1 cellular context compared by ENCODE assay signal in the genomic region with DNA sequence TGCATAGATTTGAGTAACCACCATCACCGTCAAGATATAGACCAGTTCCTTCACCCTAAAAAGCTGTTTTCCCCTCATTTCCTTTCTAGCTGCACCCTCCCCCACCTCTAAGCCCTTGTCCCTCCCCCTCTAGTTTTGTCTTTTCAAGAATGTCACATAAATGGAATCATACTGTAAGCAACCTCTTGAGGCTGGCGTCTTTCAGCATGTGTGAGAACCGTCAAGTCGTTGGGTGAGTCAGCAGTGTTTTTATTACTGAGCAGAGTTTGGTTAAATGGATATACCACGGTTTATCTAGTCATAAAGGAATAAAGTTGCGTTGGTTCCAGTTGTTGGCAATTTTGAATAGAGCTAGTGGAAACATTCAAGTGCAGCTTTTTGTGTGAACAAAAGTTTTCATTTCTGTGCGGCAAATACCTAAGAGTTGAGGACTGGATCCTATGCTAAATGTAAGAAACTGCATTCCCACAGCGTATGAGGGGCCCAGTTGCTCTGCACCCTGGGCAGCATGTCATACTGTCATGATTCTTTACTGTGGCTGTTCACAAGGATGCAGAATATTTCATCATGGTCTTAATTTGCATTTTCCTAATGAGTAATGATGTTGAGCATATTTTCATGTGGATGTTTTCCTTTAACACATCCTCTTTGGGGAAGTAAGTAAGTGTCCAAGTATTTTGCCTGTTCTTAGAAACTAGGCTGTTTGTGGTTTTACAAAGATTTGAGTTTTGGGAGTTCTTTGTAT.
A peak's percentile ranks its signal among the peaks of the same experiment; 100 is the strongest.
TF ChIP-seq lines count a peak whose summit lies in the region.

No MANE protein-coding gene starts in this region.

TF ChIP-seq in GM12878, 131 proteins besides CTCF, POLR2A, EP300 and RAD21 (continued from another document and continues in another):
- no peak for TF ChIP-seq NFIC (IDR thresholded peaks at IDR 0.05; ENCODE audit: low read depth, low read length)
- peak; percentile 71 for TF ChIP-seq ZBED1 (IDR thresholded peaks at IDR 0.05; ENCODE audit: borderline replicate concordance)
- TF ChIP-seq SREBF1 (IDR thresholded peaks at IDR 0.05; ENCODE audit: low read length) = no peak
- no peak for TF ChIP-seq USF1 (IDR thresholded peaks at IDR 0.05; ENCODE audit: borderline replicate concordance, extremely low read length, insufficient read depth, low read depth, low read length)
- TF ChIP-seq CREB1 (IDR thresholded peaks at IDR 0.05; ENCODE audit: low read depth) = no peak
- no peak for TF ChIP-seq TBL1XR1 (IDR thresholded peaks at IDR 0.05; ENCODE audit: low read depth, low read length)
- no peak for TF ChIP-seq NRF1 (conservative IDR thresholded peaks at IDR 0.05; ENCODE audit: low read depth, low read length)
- no peak for TF ChIP-seq EZH2 (IDR thresholded peaks at IDR 0.05; ENCODE audit: borderline replicate concordance, control insufficient read depth, low read depth, low read length)
- TF ChIP-seq, protein P1, sequence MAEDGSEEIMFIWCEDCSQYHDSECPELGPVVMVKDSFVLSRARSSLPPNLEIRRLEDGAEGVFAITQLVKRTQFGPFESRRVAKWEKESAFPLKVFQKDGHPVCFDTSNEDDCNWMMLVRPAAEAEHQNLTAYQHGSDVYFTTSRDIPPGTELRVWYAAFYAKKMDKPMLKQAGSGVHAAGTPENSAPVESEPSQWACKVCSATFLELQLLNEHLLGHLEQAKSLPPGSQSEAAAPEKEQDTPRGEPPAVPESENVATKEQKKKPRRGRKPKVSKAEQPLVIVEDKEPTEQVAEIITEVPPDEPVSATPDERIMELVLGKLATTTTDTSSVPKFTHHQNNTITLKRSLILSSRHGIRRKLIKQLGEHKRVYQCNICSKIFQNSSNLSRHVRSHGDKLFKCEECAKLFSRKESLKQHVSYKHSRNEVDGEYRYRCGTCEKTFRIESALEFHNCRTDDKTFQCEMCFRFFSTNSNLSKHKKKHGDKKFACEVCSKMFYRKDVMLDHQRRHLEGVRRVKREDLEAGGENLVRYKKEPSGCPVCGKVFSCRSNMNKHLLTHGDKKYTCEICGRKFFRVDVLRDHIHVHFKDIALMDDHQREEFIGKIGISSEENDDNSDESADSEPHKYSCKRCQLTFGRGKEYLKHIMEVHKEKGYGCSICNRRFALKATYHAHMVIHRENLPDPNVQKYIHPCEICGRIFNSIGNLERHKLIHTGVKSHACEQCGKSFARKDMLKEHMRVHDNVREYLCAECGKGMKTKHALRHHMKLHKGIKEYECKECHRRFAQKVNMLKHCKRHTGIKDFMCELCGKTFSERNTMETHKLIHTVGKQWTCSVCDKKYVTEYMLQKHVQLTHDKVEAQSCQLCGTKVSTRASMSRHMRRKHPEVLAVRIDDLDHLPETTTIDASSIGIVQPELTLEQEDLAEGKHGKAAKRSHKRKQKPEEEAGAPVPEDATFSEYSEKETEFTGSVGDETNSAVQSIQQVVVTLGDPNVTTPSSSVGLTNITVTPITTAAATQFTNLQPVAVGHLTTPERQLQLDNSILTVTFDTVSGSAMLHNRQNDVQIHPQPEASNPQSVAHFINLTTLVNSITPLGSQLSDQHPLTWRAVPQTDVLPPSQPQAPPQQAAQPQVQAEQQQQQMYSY (CRISPR knock-in tag; IDR thresholded peaks at IDR 0.05) = no peak
- no peak for TF ChIP-seq RCOR1 (conservative IDR thresholded peaks at IDR 0.05; ENCODE audit: low read depth, low read length)
- TF ChIP-seq HDAC2 (IDR thresholded peaks at IDR 0.05) = no peak
- no peak for TF ChIP-seq ZNF384 (IDR thresholded peaks at IDR 0.05; ENCODE audit: borderline replicate concordance, low read depth, low read length)
- no peak for TF ChIP-seq CBX5 (IDR thresholded peaks at IDR 0.05; ENCODE audit: low read depth)
- TF ChIP-seq, protein P2, sequence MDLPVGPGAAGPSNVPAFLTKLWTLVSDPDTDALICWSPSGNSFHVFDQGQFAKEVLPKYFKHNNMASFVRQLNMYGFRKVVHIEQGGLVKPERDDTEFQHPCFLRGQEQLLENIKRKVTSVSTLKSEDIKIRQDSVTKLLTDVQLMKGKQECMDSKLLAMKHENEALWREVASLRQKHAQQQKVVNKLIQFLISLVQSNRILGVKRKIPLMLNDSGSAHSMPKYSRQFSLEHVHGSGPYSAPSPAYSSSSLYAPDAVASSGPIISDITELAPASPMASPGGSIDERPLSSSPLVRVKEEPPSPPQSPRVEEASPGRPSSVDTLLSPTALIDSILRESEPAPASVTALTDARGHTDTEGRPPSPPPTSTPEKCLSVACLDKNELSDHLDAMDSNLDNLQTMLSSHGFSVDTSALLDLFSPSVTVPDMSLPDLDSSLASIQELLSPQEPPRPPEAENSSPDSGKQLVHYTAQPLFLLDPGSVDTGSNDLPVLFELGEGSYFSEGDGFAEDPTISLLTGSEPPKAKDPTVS (IDR thresholded peaks at IDR 0.05; ENCODE audit: low read depth, low read length) = no peak
- no peak for TF ChIP-seq FOXK2 (IDR thresholded peaks at IDR 0.05)
- peak in 1 of 2 experiments; percentile 28; a peak in 1 of 4 replicates for TF ChIP-seq BHLHE40 (IDR thresholded peaks at IDR 0.05; ENCODE audit: borderline replicate concordance in 1 of 2, low read depth in 2 of 2, low read length in 1 of 2)
- TF ChIP-seq, protein P3, sequence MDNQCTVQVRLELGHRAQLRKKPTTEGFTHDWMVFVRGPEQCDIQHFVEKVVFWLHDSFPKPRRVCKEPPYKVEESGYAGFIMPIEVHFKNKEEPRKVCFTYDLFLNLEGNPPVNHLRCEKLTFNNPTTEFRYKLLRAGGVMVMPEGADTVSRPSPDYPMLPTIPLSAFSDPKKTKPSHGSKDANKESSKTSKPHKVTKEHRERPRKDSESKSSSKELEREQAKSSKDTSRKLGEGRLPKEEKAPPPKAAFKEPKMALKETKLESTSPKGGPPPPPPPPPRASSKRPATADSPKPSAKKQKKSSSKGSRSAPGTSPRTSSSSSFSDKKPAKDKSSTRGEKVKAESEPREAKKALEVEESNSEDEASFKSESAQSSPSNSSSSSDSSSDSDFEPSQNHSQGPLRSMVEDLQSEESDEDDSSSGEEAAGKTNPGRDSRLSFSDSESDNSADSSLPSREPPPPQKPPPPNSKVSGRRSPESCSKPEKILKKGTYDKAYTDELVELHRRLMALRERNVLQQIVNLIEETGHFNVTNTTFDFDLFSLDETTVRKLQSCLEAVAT (IDR thresholded peaks at IDR 0.05) = no peak
- TF ChIP-seq, protein P4, sequence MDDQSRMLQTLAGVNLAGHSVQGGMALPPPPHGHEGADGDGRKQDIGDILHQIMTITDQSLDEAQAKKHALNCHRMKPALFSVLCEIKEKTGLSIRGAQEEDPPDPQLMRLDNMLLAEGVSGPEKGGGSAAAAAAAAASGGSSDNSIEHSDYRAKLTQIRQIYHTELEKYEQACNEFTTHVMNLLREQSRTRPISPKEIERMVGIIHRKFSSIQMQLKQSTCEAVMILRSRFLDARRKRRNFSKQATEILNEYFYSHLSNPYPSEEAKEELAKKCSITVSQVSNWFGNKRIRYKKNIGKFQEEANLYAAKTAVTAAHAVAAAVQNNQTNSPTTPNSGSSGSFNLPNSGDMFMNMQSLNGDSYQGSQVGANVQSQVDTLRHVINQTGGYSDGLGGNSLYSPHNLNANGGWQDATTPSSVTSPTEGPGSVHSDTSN (IDR thresholded peaks at IDR 0.05; ENCODE audit: insufficient replicate concordance, low read depth, low read length) = no peak
- no peak for TF ChIP-seq SREBF2 (IDR thresholded peaks at IDR 0.05; ENCODE audit: low read length)
- TF ChIP-seq ZNF24 (IDR thresholded peaks at IDR 0.05) = no peak
- TF ChIP-seq KDM1A (IDR thresholded peaks at IDR 0.05; ENCODE audit: borderline replicate concordance) = no peak
- no peak for TF ChIP-seq SUZ12 (IDR thresholded peaks at IDR 0.05; ENCODE audit: unreplicated experiment)
- TF ChIP-seq HDGF (IDR thresholded peaks at IDR 0.05) = no peak
- TF ChIP-seq FOS (IDR thresholded peaks at IDR 0.05; ENCODE audit: borderline replicate concordance, extremely low read depth, insufficient read length) = no peak
- no peak for TF ChIP-seq HDAC6 (IDR thresholded peaks at IDR 0.05; ENCODE audit: unreplicated experiment)
- no peak for TF ChIP-seq KLF5 (IDR thresholded peaks at IDR 0.05; ENCODE audit: partially characterized antibody)
- TF ChIP-seq MEF2B (IDR thresholded peaks at IDR 0.05; ENCODE audit: partially characterized antibody, poor library complexity, severe bottlenecking) = peak; percentile 76
- no peak for TF ChIP-seq ASH2L (IDR thresholded peaks at IDR 0.05; ENCODE audit: borderline replicate concordance, low read depth)
- TF ChIP-seq GATAD2B (conservative IDR thresholded peaks at IDR 0.05; ENCODE audit: low read depth) = no peak
- TF ChIP-seq RFX5 (IDR thresholded peaks at IDR 0.05; ENCODE audit: low read depth, low read length) = no peak
- TF ChIP-seq BCLAF1 (IDR thresholded peaks at IDR 0.05) = no peak
- TF ChIP-seq ZBTB40 (IDR thresholded peaks at IDR 0.05; ENCODE audit: borderline replicate concordance) = peak; percentile 29; the same call in 1 of the 2 replicates
- TF ChIP-seq NBN (IDR thresholded peaks at IDR 0.05) = no peak
- TF ChIP-seq NR2F1 (conservative IDR thresholded peaks at IDR 0.05) = no peak
- peak in 1 of 2 experiments; percentile 71; a peak in 2 of 4 replicates for TF ChIP-seq ETV6 (conservative IDR thresholded peaks at IDR 0.05 in 1 of 2, IDR thresholded peaks at IDR 0.05 in 1 of 2; ENCODE audit: borderline replicate concordance in 1 of 2, low read depth in 1 of 2)
- TF ChIP-seq MYB (IDR thresholded peaks at IDR 0.05; ENCODE audit: borderline replicate concordance, low read depth, low read length) = no peak
- no peak for TF ChIP-seq ZNF622 (IDR thresholded peaks at IDR 0.05)
- TF ChIP-seq YY1 (IDR thresholded peaks at IDR 0.05; ENCODE audit: low read depth, low read length) = no peak
- TF ChIP-seq FOXM1 (IDR thresholded peaks at IDR 0.05; ENCODE audit: low read depth, low read length) = no peak
- no peak for TF ChIP-seq TARDBP (IDR thresholded peaks at IDR 0.05; ENCODE audit: borderline replicate concordance)
- TF ChIP-seq ZZZ3 (IDR thresholded peaks at IDR 0.05; ENCODE audit: control insufficient read depth, insufficient read length, low read depth) = no peak
- TF ChIP-seq BRCA1 (IDR thresholded peaks at IDR 0.05; ENCODE audit: low read depth, low read length) = no peak
- TF ChIP-seq ZNF207 (IDR thresholded peaks at IDR 0.05; ENCODE audit: borderline replicate concordance) = no peak
- TF ChIP-seq TCF7 (IDR thresholded peaks at IDR 0.05; ENCODE audit: borderline replicate concordance) = peak; percentile 69
- peak; percentile 93 for TF ChIP-seq JUNB (IDR thresholded peaks at IDR 0.05)
- no peak for TF ChIP-seq RB1 (IDR thresholded peaks at IDR 0.05; ENCODE audit: borderline replicate concordance)
- peak; percentile 33 for TF ChIP-seq RELA (IDR thresholded peaks at IDR 0.05; ENCODE audit: borderline replicate concordance, partially characterized antibody)
- TF ChIP-seq LARP7 (IDR thresholded peaks at IDR 0.05) = no peak
- TF ChIP-seq ZNF274 (IDR thresholded peaks at IDR 0.05; ENCODE audit: insufficient read depth, insufficient read length) = no peak
- no peak for TF ChIP-seq CBFB (IDR thresholded peaks at IDR 0.05; ENCODE audit: low read depth)
- TF ChIP-seq JUND (IDR thresholded peaks at IDR 0.05; ENCODE audit: low read depth, low read length) = no peak
- no peak for TF ChIP-seq MYC (IDR thresholded peaks at IDR 0.05; ENCODE audit: insufficient read depth, insufficient read length, insufficient replicate concordance, low read length, severe bottlenecking)
- no peak for TF ChIP-seq MXI1 (IDR thresholded peaks at IDR 0.05; ENCODE audit: low read depth, low read length)
